Comparison of ENCODE assay signal across 1 cellular context in genomic region chr7:30331338-30331737, GRCh38.
TF ChIP-seq lines count a peak whose summit lies in the region.

No MANE protein-coding gene starts in this region.

TF ChIP-seq in GM12878, 131 proteins besides CTCF, POLR2A, EP300 and RAD21:
- TF ChIP-seq HDAC6 (IDR thresholded peaks at IDR 0.05; ENCODE audit: unreplicated experiment): no peak
- TF ChIP-seq SMARCA5 (IDR thresholded peaks at IDR 0.05): no peak
TF ChIP-seq in GM12878: peak in this region for 0.
